In genomic region chr1:228510101-228510850, GRCh38 we compare ENCODE assay signal across 2 cellular contexts.
TF ChIP-seq lines count a peak whose summit lies in the region.

No MANE protein-coding gene starts in this region.

TF ChIP-seq in HEK293T, 16 proteins besides CTCF, POLR2A, EP300 and RAD21 (continued from another document):
- TF ChIP-seq PKNOX1 (IDR thresholded peaks at IDR 0.05), result no peak
- TF ChIP-seq CTBP1 (IDR thresholded peaks at IDR 0.05; ENCODE audit: borderline replicate concordance), result no peak
- no peak for TF ChIP-seq FOXM1 (IDR thresholded peaks at IDR 0.05; ENCODE audit: borderline replicate concordance)
- TF ChIP-seq SP1 (IDR thresholded peaks at IDR 0.05), result no peak

TF ChIP-seq in K562, 482 proteins besides CTCF, POLR2A, EP300 and RAD21:
- TF ChIP-seq CTBP1 (IDR thresholded peaks at IDR 0.05; ENCODE audit: borderline replicate concordance), result 0 out of 2 replicates have a peak, but pooled peaks have one; percentile 21
- 0 out of 2 replicates have a peak, but pooled peaks have one; percentile 27 for TF ChIP-seq ZNF707 (CRISPR knock-in tag; conservative IDR thresholded peaks at IDR 0.05)
- TF ChIP-seq ZFPM2 (CRISPR knock-in tag; IDR thresholded peaks at IDR 0.05), result no peak
